In genomic region chr15:26970712-26971210, GRCh38 we compare ENCODE assay signal across 15 cellular contexts. TPM values are rescaled to one million over a fixed set of nuclear protein-coding genes. Genes with fewer than 3 reads are reported as not detected.
DNase-seq lines count a peak whose midpoint lies in the region; ATAC-seq and TF ChIP-seq lines count a peak whose summit lies in the region.
"Had no signal": no experiment of that assay in that cellular context is flagged by ENCODE, and none has a peak within 500 bp of the region (broad histone marks: within the 10 kb centered on the region; RNA-seq: fewer than 3 reads in every experiment).

GABRG3 (plus strand) TSS chr15:26971181.

- no peak for TF ChIP-seq EP300 in suprapubic skin (IDR thresholded peaks at IDR 0.05)

- TF ChIP-seq CTCF in suprapubic skin (IDR thresholded peaks at IDR 0.05) (no peak), osteoblast (IDR thresholded peaks at IDR 0.05; ENCODE audit: extremely low read depth, low read depth, low read length) (no peak)

- 2% methylated on average over 20 of the region's 33 CpGs for WGBS in suprapubic skin

- TF ChIP-seq POLR2A in suprapubic skin (IDR thresholded peaks at IDR 0.05): no peak

- ATAC-seq in GM18511 (IDR thresholded peaks at IDR 0.05; ENCODE audit: unreplicated experiment): no peak
- no peak for ATAC-seq in HG03097 (IDR thresholded peaks at IDR 0.05; ENCODE audit: low FRiP score, unreplicated experiment)
- ATAC-seq: activated CD8-positive, alpha-beta T cell treated with anti-CD3 and anti-CD28 coated beads for 36 hours; left cardiac atrium had no signal

- in situ Hi-C loops in SK-MEL-5 (cut with HindIII; ENCODE audit: low pct_unique_long_range_greater_than_20kb, low sequenced_read_pairs): no loop called here

- H3K79me2 ChIP-seq in osteoblast (ENCODE audit: insufficient read depth, low read length): no peaks in the 10 kb centered on the region

- H3K27me3 ChIP-seq in suprapubic skin: peaks cover 40% of the 10 kb centered on the region
- no peaks in the 10 kb centered on the region for H3K27me3 ChIP-seq in osteoblast (ENCODE audit: insufficient read depth, low read length)

- peak; percentile 0 for DNase-seq in NCI-H146 (lab: John Stamatoyannopoulos, UW)
- no peak for DNase-seq in NCI-H146 treated with DMSO at 0.1 percent for 48 hours (lab: John Stamatoyannopoulos, UW; ENCODE audit: unreplicated experiment)
- peak; percentile 72 for DNase-seq in SK-MEL-5 (ENCODE audit: low read depth, low spot score)
- no peak for DNase-seq in suprapubic skin (ENCODE audit: low spot score in 2 of 2)
- DNase-seq in osteoblast (ENCODE audit: insufficient read length, low spot score, missing footprints): no peak
- DNase-seq: ACHN; activated CD8-positive, alpha-beta T cell treated with anti-CD3 and anti-CD28 coated beads for 36 hours; activated naive CD8-positive, alpha-beta T cell treated with anti-CD3 and anti-CD28 coated beads for 36 hours; GF-D8; left cardiac atrium; NCI-H187 treated with DMSO at 0.1 percent for 48 hours had no signal

- no peak within 1 kb of the TSS for H3K4me2 ChIP-seq in osteoblast (ENCODE audit: insufficient read depth, low read length)

- H3K27ac ChIP-seq in suprapubic skin (no peak within 1 kb of the TSS), osteoblast (ENCODE audit: low read depth, low read length) (no peak within 1 kb of the TSS)
- H3K27ac ChIP-seq: SK-N-MC had no signal

- no peak within 1 kb of the TSS for H2AFZ ChIP-seq in osteoblast (ENCODE audit: low read length)

- H3K4me1 ChIP-seq in suprapubic skin (peaks cover 2% of the 10 kb centered on the region), osteoblast (ENCODE audit: insufficient read depth, low read length) (no peaks in the 10 kb centered on the region)

- H3K36me3 ChIP-seq in suprapubic skin: no peaks in the 10 kb centered on the region
- no peaks in the 10 kb centered on the region for H3K36me3 ChIP-seq in osteoblast (ENCODE audit: insufficient read depth, low read length)

- H3K9me3 ChIP-seq in suprapubic skin (no peaks in the 10 kb centered on the region), osteoblast (ENCODE audit: low read depth, low read length) (no peaks in the 10 kb centered on the region)

- H4K20me1 ChIP-seq in osteoblast (ENCODE audit: insufficient read depth, low read length): no peaks in the 10 kb centered on the region

- H3K4me3 ChIP-seq in iPS-11a (ENCODE audit: low read depth, low read length) (peak within 1 kb of the TSS; percentile 33), suprapubic skin (peak within 1 kb of the TSS; percentile 41), osteoblast (ENCODE audit: insufficient read depth, low read length) (no peak within 1 kb of the TSS)
- H3K4me3 ChIP-seq: SK-N-MC had no signal

RNA-seq across cellular contexts. Expression of gene GABRG3, which starts in this region (rescaled TPM):
- total RNA-seq in SK-MEL-5 (2014; rRNA removed; shearing (Covaris generic)): 3.1 and 6.3 TPM in 2 replicates
- 5.6 and 9.2 TPM in 2 replicates for polyA plus RNA-seq in SK-MEL-5 (2015; cell fraction: cytosol; rRNA removed)
- 14.0 TPM in 1 of 2 replicates, not detected in the other for polyA plus RNA-seq in SK-MEL-5 (2015; cell fraction: nucleus; rRNA removed)
- total RNA-seq in suprapubic skin (1 to 10 TPM in 2 of 4 donors, under 1 TPM in 1, not detected in 1; 0.97 to 3.9 (median 3.6) TPM), osteoblast (not detected in 2 replicates)
- total RNA-seq: activated CD8-positive, alpha-beta T cell treated with anti-CD3 and anti-CD28 coated beads for 36 hours; activated naive CD8-positive, alpha-beta T cell treated with anti-CD3 and anti-CD28 coated beads for 36 hours; left cardiac atrium had no signal

Comparison
In these comparisons a context has a peak if more than half of its experiments do, and no peak if none do; other contexts are left out.
1. DNase-seq: peak in NCI-H146 (single experiment) and SK-MEL-5 (single experiment); none in NCI-H146 treated with DMSO at 0.1 percent for 48 hours (single experiment), suprapubic skin (0 of 2) and osteoblast (single experiment).